Comparison of ENCODE assay signal across 8 cellular contexts in the genomic region with DNA sequence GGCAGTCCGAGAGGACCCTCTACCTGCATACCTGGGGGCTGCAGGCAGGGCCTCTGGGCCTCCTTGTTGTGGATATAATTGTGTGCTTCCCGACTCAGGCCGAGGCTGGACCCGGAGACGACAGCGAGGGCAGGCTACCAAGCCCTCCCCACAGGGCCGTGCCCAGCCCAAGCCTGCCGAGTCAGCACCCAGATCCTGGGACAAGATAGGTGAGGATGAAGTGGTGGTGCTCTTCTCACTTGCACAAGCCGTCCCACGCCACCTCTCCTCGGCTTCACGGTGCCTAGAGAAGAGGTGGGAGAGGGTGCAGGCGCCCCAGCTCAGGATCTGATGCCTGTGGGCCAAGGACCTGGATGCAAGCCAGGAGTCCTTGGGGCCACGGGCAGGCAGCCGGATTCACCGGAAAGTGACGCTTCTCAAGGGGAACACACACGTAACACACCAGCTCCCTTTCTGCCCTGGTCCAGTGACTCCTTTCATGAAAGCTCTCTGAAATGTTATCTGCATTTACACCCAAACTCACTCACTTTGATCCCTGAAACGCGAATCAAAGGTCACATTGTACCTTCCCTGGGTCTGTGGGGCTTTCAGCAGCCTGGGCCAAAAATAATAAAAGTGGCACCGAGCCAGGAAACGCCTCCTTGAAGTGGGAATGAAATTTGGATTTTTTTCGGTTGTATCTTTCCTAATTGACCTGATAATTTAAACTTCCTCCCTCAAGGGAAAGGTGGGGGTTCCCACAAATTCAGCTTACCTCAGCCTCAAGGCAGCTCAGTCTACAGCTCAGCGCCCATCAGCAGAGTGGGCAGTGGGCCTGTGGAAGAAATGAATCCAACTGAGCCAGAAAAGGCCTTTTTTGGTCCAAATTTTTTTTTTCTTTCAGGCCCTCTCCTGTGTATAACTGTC. TPM values are rescaled to one million over a fixed set of nuclear protein-coding genes. Genes with fewer than 3 reads are reported as not detected.
DNase-seq lines count a peak whose midpoint lies in the region; ATAC-seq and TF ChIP-seq lines count a peak whose summit lies in the region.

No MANE protein-coding gene starts in this region.

- H3K4me3 ChIP-seq in CD8-positive, alpha-beta T cell (ENCODE audit: low read depth, low read length): peak overlapping the region; percentile 97
- peak overlapping the region; percentile 23 to 60 for H3K4me3 ChIP-seq in aorta (ENCODE audit: low read length in 2 of 2)

- TF ChIP-seq CTCF in CD8-positive, alpha-beta T cell (IDR thresholded peaks at IDR 0.05): no peak
- TF ChIP-seq CTCF in RWPE1 (conservative IDR thresholded peaks at IDR 0.05; ENCODE audit: low read depth): no peak

- H3K27me3 Mint-ChIP-seq in CD8-positive, alpha-beta T cell (ENCODE audit: low read depth): no peaks in the 10 kb centered on the region
- no peaks in the 10 kb centered on the region for H3K27me3 Mint-ChIP-seq in activated naive CD4-positive, alpha-beta T cell treated with anti-CD3 and anti-CD28 coated beads, Interleukin-2, amount 10 ng/mL, durations not matched to agents 7 days and 5 days

- POLR2A ChIA-PET in CD8-positive, alpha-beta T cell (lab: Charles Lee): interaction anchor here (0.6 to 3.1 kb wide), 9 partner anchors 11 to 87 kb away, joined by 3 to 32 read pairs (median 7); no protein-coding TSS in a partner anchor
- POLR2A ChIA-PET in RWPE1 (lab: Yijun Ruan, JAX; ENCODE audit: low non-redundant PET): interaction anchor here (0.6 kb wide), 1 partner anchor 49 kb away, joined by 3 read pairs; no protein-coding TSS in a partner anchor

- 6 to 8% methylated on average over 24 of the region's 24 CpGs for WGBS in aorta, 2 donors

- H3K36me3 ChIP-seq in CD8-positive, alpha-beta T cell (ENCODE audit: insufficient read depth, low read length): peaks cover 9% of the 10 kb centered on the region
- no peaks in the 10 kb centered on the region for H3K36me3 ChIP-seq in aorta (ENCODE audit: control insufficient read depth in 1 of 2, insufficient read depth in 2 of 2, low read length in 1 of 2)

- H3K4me1 ChIP-seq in CD8-positive, alpha-beta T cell (ENCODE audit: insufficient read depth, low read length): peaks cover 37% of the 10 kb centered on the region
- no peaks in the 10 kb centered on the region for H3K4me1 ChIP-seq in aorta (ENCODE audit: control insufficient read depth in 1 of 2, insufficient read depth in 2 of 2, low read length in 2 of 2)

- peak; percentile 9 for ATAC-seq in CD8-positive, alpha-beta T cell
- ATAC-seq in GM19372 (IDR thresholded peaks at IDR 0.05; ENCODE audit: low read depth, unreplicated experiment) (peak; percentile 11), Right ventricle myocardium superior (ENCODE audit: poor library complexity) (peak; percentile 11), aorta (ENCODE audit: low FRiP score) (peak; percentile 39)

- DNase-seq in CD8-positive, alpha-beta T cell: peak in 5 of 7 experiments; percentile 19 to 74 (median 52)
- DNase-seq in HK-2 (ENCODE audit: unreplicated experiment): peak; percentile 74
- peak; percentile 72 for DNase-seq in RWPE1 (ENCODE audit: low spot score)
- DNase-seq in activated naive CD4-positive, alpha-beta T cell treated with anti-CD3 and anti-CD28 coated beads, Interleukin-2, amount 10 ng/mL, durations not matched to agents 7 days and 5 days: peak; percentile 65
- DNase-seq in Right ventricle myocardium superior: peak; percentile 64
- DNase-seq in posterior vena cava (ENCODE audit: low spot score): peak; percentile 92
- DNase-seq in aorta: peak; percentile 73 to 84

- peak overlapping the region; percentile 93 for H3K4me3 Mint-ChIP-seq in CD8-positive, alpha-beta T cell
- peak overlapping the region; percentile 93 for H3K4me3 Mint-ChIP-seq in activated naive CD4-positive, alpha-beta T cell treated with anti-CD3 and anti-CD28 coated beads, Interleukin-2, amount 10 ng/mL, durations not matched to agents 7 days and 5 days

- CTCF ChIA-PET in CD8-positive, alpha-beta T cell (lab: Charles Lee): interaction anchor here (0.9 to 2.9 kb wide), 5 partner anchors 11 to 125 kb away, joined by 3 to 17 read pairs (median 3); no protein-coding TSS in a partner anchor
- CTCF ChIA-PET in RWPE1 (lab: Yijun Ruan, JAX): interaction anchor here (0.6 to 0.7 kb wide), 2 partner anchors 9 to 14 kb away, joined by 3 to 4 read pairs; no protein-coding TSS in a partner anchor
- CTCF ChIA-PET in activated naive CD4-positive, alpha-beta T cell treated with anti-CD3 and anti-CD28 coated beads, Interleukin-2, amount 10 ng/mL, durations not matched to agents 7 days and 5 days (lab: Charles Lee): interaction anchor here (0.6 to 1.7 kb wide), 4 partner anchors 13 to 368 kb away, joined by 3 to 7 read pairs (median 3); no protein-coding TSS in a partner anchor

- peak overlapping the region; percentile 85 for H3K27ac ChIP-seq in CD8-positive, alpha-beta T cell (ENCODE audit: low read depth, low read length)
- H3K27ac ChIP-seq in RWPE1 (peak overlapping the region; percentile 93), aorta (ENCODE audit: low read depth in 1 of 2, low read length in 2 of 2) (peak overlapping the region in 1 of 2 donors; percentile 72)

- H3K27ac Mint-ChIP-seq in CD8-positive, alpha-beta T cell: peak overlapping the region; percentile 98
- H3K27ac Mint-ChIP-seq in activated naive CD4-positive, alpha-beta T cell treated with anti-CD3 and anti-CD28 coated beads, Interleukin-2, amount 10 ng/mL, durations not matched to agents 7 days and 5 days: peak overlapping the region; percentile 97

- H3K27me3 ChIP-seq in CD8-positive, alpha-beta T cell (ENCODE audit: insufficient read depth, low read length): no peaks in the 10 kb centered on the region
- no peaks in the 10 kb centered on the region for H3K27me3 ChIP-seq in aorta (ENCODE audit: control insufficient read depth in 1 of 2, insufficient read depth in 2 of 2, low read length in 1 of 2)

- peaks cover 55% of the 10 kb centered on the region for H3K4me1 Mint-ChIP-seq in CD8-positive, alpha-beta T cell (ENCODE audit: low read depth)
- H3K4me1 Mint-ChIP-seq in activated naive CD4-positive, alpha-beta T cell treated with anti-CD3 and anti-CD28 coated beads, Interleukin-2, amount 10 ng/mL, durations not matched to agents 7 days and 5 days: peaks cover 37% of the 10 kb centered on the region

- peaks cover 30% of the 10 kb centered on the region for H3K36me3 Mint-ChIP-seq in CD8-positive, alpha-beta T cell
- H3K36me3 Mint-ChIP-seq in activated naive CD4-positive, alpha-beta T cell treated with anti-CD3 and anti-CD28 coated beads, Interleukin-2, amount 10 ng/mL, durations not matched to agents 7 days and 5 days: peaks cover 20% of the 10 kb centered on the region

- no peaks in the 10 kb centered on the region for H3K9me3 Mint-ChIP-seq in CD8-positive, alpha-beta T cell
- H3K9me3 Mint-ChIP-seq in activated naive CD4-positive, alpha-beta T cell treated with anti-CD3 and anti-CD28 coated beads, Interleukin-2, amount 10 ng/mL, durations not matched to agents 7 days and 5 days: no peaks in the 10 kb centered on the region

- intact Hi-C loops in CD8-positive, alpha-beta T cell (cut with DNase I, micrococcal nuclease): loop anchor here (1.0 to 10.0 kb wide), 7 partner anchors 32 to 381 kb away; a partner anchor contains a TSS
- intact Hi-C loops in Right ventricle myocardium superior (cut with DNase I) (no loop called here), posterior vena cava (cut with DNase I) (no loop called here), aorta (cut with DNase I) (loop anchor here in 1 of 2 donors (10.0 kb wide), 1 partner anchor 59 kb away; no protein-coding TSS in a partner anchor)

- H3K9me3 ChIP-seq in CD8-positive, alpha-beta T cell (ENCODE audit: low read length): no peaks in the 10 kb centered on the region
- no peaks in the 10 kb centered on the region for H3K9me3 ChIP-seq in aorta (ENCODE audit: control insufficient read depth, low read length)

RNA-seq across cellular contexts. Expression of a gene that starts 1.1 kb away (rescaled TPM):
- total RNA-seq in CD8-positive, alpha-beta T cell: 1 to 10 TPM; 5.8 to 6.9 TPM
- total RNA-seq in Right ventricle myocardium superior: 2.5 TPM
- total RNA-seq in posterior vena cava: 1 to 10 TPM; 3.6 to 3.9 TPM
- 1 to 10 TPM; 4.7 to 5.0 TPM for total RNA-seq in aorta
- 10 to 100 TPM in 1 of 2 donors, 1 to 10 TPM in 1; 4.3 to 12.6 TPM for polyA plus RNA-seq in aorta

RNA-seq across cellular contexts. Expression of a gene that starts 1.1 kb away (rescaled TPM):
- total RNA-seq in CD8-positive, alpha-beta T cell: 10 to 100 TPM; 21.5 to 22.9 TPM
- 6.2 TPM for total RNA-seq in Right ventricle myocardium superior
- 1 to 10 TPM; 7.6 to 8.6 TPM for total RNA-seq in posterior vena cava
- 10 to 100 TPM in 1 of 2 donors, 1 to 10 TPM in 1; 7.7 to 16.6 TPM for total RNA-seq in aorta
- polyA plus RNA-seq in aorta: 1 to 10 TPM; 5.5 to 8.0 TPM

Comparison
In these comparisons a context has a peak if more than half of its experiments do, and no peak if none do; other contexts are left out.
1. intact Hi-C loops: an anchor here in CD8-positive, alpha-beta T cell (1.0 to 10.0 kb wide); none called in Right ventricle myocardium superior and posterior vena cava.